ENCODE assay signal across 8 cellular contexts in the genomic region with DNA sequence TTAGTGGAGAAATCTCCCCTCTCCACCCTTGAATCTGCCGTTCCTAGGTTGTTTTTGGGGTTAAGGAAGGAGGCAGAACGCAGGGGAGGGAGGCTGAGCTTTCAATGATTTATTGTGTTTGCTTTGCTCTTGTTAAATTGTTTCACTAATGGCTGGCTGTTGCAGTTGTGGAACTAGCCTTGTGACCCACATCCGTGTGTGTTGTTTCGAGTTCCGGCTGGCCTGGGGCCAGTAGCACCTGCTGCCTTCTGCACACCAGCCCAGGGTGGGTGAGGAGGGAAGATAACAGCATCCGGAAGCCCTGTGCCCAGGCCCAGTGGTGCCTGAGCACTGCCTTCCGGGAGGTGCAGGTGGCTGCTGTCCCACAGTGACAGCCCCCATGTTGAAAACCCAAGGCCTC. TPM values are rescaled to one million over a fixed set of nuclear protein-coding genes. Genes with fewer than 3 reads are reported as not detected.
DNase-seq lines count a peak whose midpoint lies in the region; ATAC-seq and TF ChIP-seq lines count a peak whose summit lies in the region.

No MANE protein-coding gene starts in this region.

- H3K4me1 Mint-ChIP-seq in Caco-2 (ENCODE audit: low read depth, unreplicated experiment): peaks cover 17% of the 10 kb centered on the region

- POLR2A ChIA-PET in OCI-LY7 (lab: Charles Lee): interaction anchor here (0.7 to 2.8 kb wide), 3 partner anchors 12 to 149 kb away, joined by 3 to 11 read pairs (median 6); no protein-coding TSS in a partner anchor
- POLR2A ChIA-PET in A673 (lab: Charles Lee; ENCODE audit: low non-redundant PET): no interaction called here
- POLR2A ChIA-PET in Caco-2 (lab: Charles Lee): interaction anchor here (1.0 to 1.1 kb wide), 2 partner anchors 21 to 66 kb away, joined by 3 read pairs; a partner anchor contains a TSS

- peak; percentile 74 for ATAC-seq in GM19025 (IDR thresholded peaks at IDR 0.05; ENCODE audit: low read depth, unreplicated experiment)
- ATAC-seq in HG03095 (IDR thresholded peaks at IDR 0.05; ENCODE audit: unreplicated experiment): peak; percentile 57
- no peak for ATAC-seq in stimulated activated naive CD8-positive, alpha-beta T cell treated with anti-CD3 and anti-CD28 coated beads, Interleukin-15, Interleukin-2, amounts not matched to agents 100 U/mL and 50 U/mL, for 24 hours

- no peak overlapping the region for H3K4me3 Mint-ChIP-seq in Caco-2 (ENCODE audit: unreplicated experiment)

- DNase-seq in COLO668 (lab: John Stamatoyannopoulos, UW; ENCODE audit: unreplicated experiment) (peak; percentile 87), OCI-LY7 (ENCODE audit: low spot score) (peak; percentile 96), A673 (ENCODE audit: low spot score) (no peak), Caco-2 (no peak)
- DNase-seq in effector memory CD4-positive, alpha-beta T cell: peak in 1 of 3 donors; percentile 11
- DNase-seq in stimulated activated naive CD8-positive, alpha-beta T cell treated with anti-CD3 and anti-CD28 coated beads, Interleukin-15, Interleukin-2, amounts not matched to agents 100 U/mL and 50 U/mL, for 24 hours: peak; percentile 36

- intact Hi-C loops in OCI-LY7 (cut with micrococcal nuclease; ENCODE audit: unreplicated experiment) (loop anchor here (1.0 to 10.0 kb wide), 4 partner anchors 12 to 723 kb away; no protein-coding TSS in a partner anchor), A673 (cut with micrococcal nuclease; ENCODE audit: unreplicated experiment) (no loop called here), Caco-2 (cut with micrococcal nuclease; ENCODE audit: unreplicated experiment) (no loop called here)

- H3K27ac ChIP-seq in OCI-LY7 (ENCODE audit: low read depth, low read length, poor library complexity, severe bottlenecking): peak overlapping the region; percentile 94
- peak overlapping the region; percentile 37 for H3K27ac ChIP-seq in effector memory CD4-positive, alpha-beta T cell (ENCODE audit: insufficient read depth, low read length, poor library complexity, severe bottlenecking)
- H3K27ac ChIP-seq in A673 (ENCODE audit: low read depth, low read length, poor library complexity, severe bottlenecking): no peak overlapping the region

- no peaks in the 10 kb centered on the region for H3K27me3 ChIP-seq in effector memory CD4-positive, alpha-beta T cell (replicated peaks; ENCODE audit: control insufficient read depth, insufficient read depth, low read length, poor library complexity, severe bottlenecking)
- no peaks in the 10 kb centered on the region for H3K27me3 ChIP-seq in A673 (replicated peaks; ENCODE audit: insufficient read depth, low read depth, low read length, poor library complexity)
- no peaks in the 10 kb centered on the region for H3K27me3 ChIP-seq in Caco-2 (replicated peaks; ENCODE audit: control insufficient read depth, insufficient read depth, low read length)

- H3K9me2 ChIP-seq in OCI-LY7 (ENCODE audit: insufficient read depth, low read length): no peaks in the 10 kb centered on the region

- no peak overlapping the region for H2AFZ ChIP-seq in OCI-LY7 (ENCODE audit: low read length)

- H3K9me3 Mint-ChIP-seq in Caco-2 (ENCODE audit: unreplicated experiment): no peaks in the 10 kb centered on the region

- CTCF ChIA-PET in OCI-LY7 (lab: Charles Lee; ENCODE audit: unreplicated experiment) (no interaction called here), A673 (lab: Charles Lee) (no interaction called here), Caco-2 (lab: Charles Lee) (interaction anchor here (0.9 kb wide), 1 partner anchor 121 kb away, joined by 3 read pairs; no protein-coding TSS in a partner anchor)

- H3K9me3 ChIP-seq in OCI-LY7 (ENCODE audit: low read length) (no peaks in the 10 kb centered on the region), A673 (ENCODE audit: low read depth, low read length, poor library complexity, severe bottlenecking) (no peaks in the 10 kb centered on the region), Caco-2 (no peaks in the 10 kb centered on the region)
- no peaks in the 10 kb centered on the region for H3K9me3 ChIP-seq in effector memory CD4-positive, alpha-beta T cell (ENCODE audit: control insufficient read depth, low read length)

- TF ChIP-seq CTCF in OCI-LY7 (conservative IDR thresholded peaks at IDR 0.05; ENCODE audit: low read length): no peak
- TF ChIP-seq CTCF in A673 (conservative IDR thresholded peaks at IDR 0.05; ENCODE audit: low read depth, low read length): no peak
- no peak for TF ChIP-seq CTCF in Caco-2 (IDR thresholded peaks at IDR 0.05; ENCODE audit: insufficient read depth in 1 of 2, low read depth in 1 of 2, low read length in 1 of 2, severe bottlenecking in 1 of 2, unreplicated experiment in 1 of 2)

- no peak overlapping the region for H3K27ac Mint-ChIP-seq in Caco-2 (ENCODE audit: unreplicated experiment)

- no peaks in the 10 kb centered on the region; the same call in 1 of the 2 replicates for H4K20me1 ChIP-seq in OCI-LY7 (ENCODE audit: insufficient read depth, low read length)

- H3K36me3 ChIP-seq in OCI-LY7 (ENCODE audit: insufficient read depth, low read length) (peaks cover 48% of the 10 kb centered on the region), A673 (ENCODE audit: insufficient read depth, low read length, poor library complexity, severe bottlenecking) (no peaks in the 10 kb centered on the region), Caco-2 (ENCODE audit: control insufficient read depth, insufficient read depth, low read length) (no peaks in the 10 kb centered on the region)
- H3K36me3 ChIP-seq in effector memory CD4-positive, alpha-beta T cell (ENCODE audit: control insufficient read depth, insufficient read depth, low read length): no peaks in the 10 kb centered on the region

- no peaks in the 10 kb centered on the region for H3K27me3 Mint-ChIP-seq in Caco-2 (ENCODE audit: insufficient read depth, unreplicated experiment)

- BruUV-seq in OCI-LY7 (replicated peaks; lab: Mats Ljungman, UMichigan): no TSS peak
- BruUV-seq in A673 (replicated peaks; lab: Mats Ljungman, UMichigan): no TSS peak
- no TSS peak for BruUV-seq in Caco-2 (replicated peaks; lab: Mats Ljungman, UMichigan)

- H3K36me3 Mint-ChIP-seq in Caco-2 (ENCODE audit: insufficient read depth, unreplicated experiment): peaks cover 30% of the 10 kb centered on the region

- H3K4me2 ChIP-seq in OCI-LY7 (ENCODE audit: low read length): peak overlapping the region; percentile 99

- H3K4me1 ChIP-seq in OCI-LY7 (ENCODE audit: insufficient read depth, low read length, poor library complexity, severe bottlenecking) (peaks cover 45% of the 10 kb centered on the region), A673 (ENCODE audit: insufficient read depth, low read length, poor library complexity, severe bottlenecking) (no peaks in the 10 kb centered on the region), Caco-2 (peaks cover 18% of the 10 kb centered on the region)
- peaks cover 37% of the 10 kb centered on the region for H3K4me1 ChIP-seq in effector memory CD4-positive, alpha-beta T cell (ENCODE audit: control insufficient read depth, insufficient read depth, low read length, poor library complexity, severe bottlenecking)

- H3K4me3 ChIP-seq in OCI-LY7 (ENCODE audit: low read depth, low read length, poor library complexity, severe bottlenecking) (peak overlapping the region; percentile 88), A673 (ENCODE audit: low read depth, low read length, poor library complexity, severe bottlenecking) (no peak overlapping the region), Caco-2 (ENCODE audit: low read depth, low read length) (no peak overlapping the region)
- no peak overlapping the region for H3K4me3 ChIP-seq in effector memory CD4-positive, alpha-beta T cell (ENCODE audit: insufficient read depth, low read depth, low read length, poor library complexity, severe bottlenecking)

- H3K79me2 ChIP-seq in OCI-LY7 (ENCODE audit: insufficient read depth, low read depth, low read length): peaks cover 78% of the 10 kb centered on the region

RNA-seq across cellular contexts. Expression of a gene that starts 3.6 kb away (rescaled TPM):
- total RNA-seq in OCI-LY7 (2014; rRNA removed; shearing (Covaris generic)): 101 and 125 TPM in 2 replicates
- total RNA-seq in OCI-LY7 (2022) (178 and 201 TPM in 2 replicates), A673 (2021) (44.2 and 48.7 TPM in 2 replicates), Caco-2 (2022) (152 and 161 TPM in 2 replicates)

Comparison
In these comparisons a context has a peak if more than half of its experiments do, and no peak if none do; other contexts are left out.
1. DNase-seq: peak in COLO668 (single experiment), OCI-LY7 (single experiment) and stimulated activated naive CD8-positive, alpha-beta T cell treated with anti-CD3 and anti-CD28 coated beads, Interleukin-15, Interleukin-2, amounts not matched to agents 100 U/mL and 50 U/mL, for 24 hours (single experiment); none in A673 (single experiment) and Caco-2 (0 of 2).